Comparison of ENCODE assay signal across 22 cellular contexts in genomic region chr17:27078296-27078695, GRCh38.
"Had no signal": no experiment of that assay in that cellular context is flagged by ENCODE, and none has a peak within 500 bp of the region (broad histone marks: within the 10 kb centered on the region; RNA-seq: fewer than 3 reads in every experiment).

No MANE protein-coding gene starts in this region.

- H3K4me1 ChIP-seq: SJSA1 had no signal

- H3K27ac ChIP-seq: HL-60, SJSA1, SK-N-MC had no signal

- H3K9me3 ChIP-seq: SJSA1 had no signal

- FAIRE-seq: HTR-8/SVneo, RCC 7860 had no signal

- H3K27me3 ChIP-seq: SJSA1 had no signal

- H3K4me3 ChIP-seq: SJSA1, SK-N-MC had no signal

- DNase-seq: KBM-7, MV-4-11, NCI-H1048, NCI-H1436, NCI-H187, NCI-H2029, NCI-H2081 treated with DMSO at 0.1 percent for 48 hours, NCI-H2171, NCI-H226, NCI-H446, NCI-H510A, NCI-H524 treated with DMSO at 0.1 percent for 48 hours, NCI-H69, NCI-H82, Right ventricle myocardium superior, RPMI8226, SIG-M5 had no signal

- H3K36me3 ChIP-seq: SJSA1 had no signal
